In the genomic region with DNA sequence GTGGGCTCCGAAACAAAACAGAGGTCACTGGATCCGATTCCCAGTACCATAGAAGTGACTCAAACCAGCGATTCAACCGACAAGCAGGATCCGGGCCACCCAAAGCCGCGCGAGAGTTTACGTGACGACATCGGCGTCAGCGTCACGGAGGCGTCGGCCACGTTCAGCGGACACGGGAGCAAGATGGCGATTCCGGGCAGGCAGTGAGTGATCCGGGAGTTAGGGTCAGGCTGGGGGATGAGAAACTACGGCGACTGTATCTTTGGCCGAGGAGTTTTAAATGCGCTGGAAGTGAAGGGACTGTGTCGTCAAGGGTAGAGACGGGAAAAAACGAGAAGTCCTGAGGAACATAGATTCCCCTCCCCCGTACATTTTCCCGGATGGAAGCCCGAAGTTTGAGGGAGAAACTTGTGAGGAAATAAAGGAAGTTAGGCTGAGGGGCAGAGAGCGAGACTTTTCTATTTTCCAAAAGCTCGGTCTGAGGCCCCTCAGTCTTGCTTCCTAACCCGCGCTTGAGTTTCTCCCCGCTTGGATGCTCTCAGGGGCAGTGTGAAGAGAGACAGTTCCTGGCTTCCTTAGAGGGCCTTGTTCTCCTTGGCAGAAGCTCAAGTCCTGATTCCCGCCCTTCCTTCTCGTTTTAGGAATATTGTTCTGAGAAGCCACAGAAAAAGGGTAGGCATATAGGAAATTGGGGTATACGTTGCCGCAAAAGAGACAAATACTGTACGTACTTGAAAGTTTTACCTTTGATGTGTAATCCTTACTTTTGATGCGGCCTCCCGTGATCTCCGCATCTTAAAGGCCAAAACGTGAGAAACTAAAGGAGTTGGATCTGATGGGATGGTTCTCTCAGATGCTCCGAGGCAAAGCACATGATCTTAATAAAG, we compare ENCODE assay signal across 1 cellular context.
A peak's percentile ranks its signal among the peaks of the same experiment; 100 is the strongest.
TF ChIP-seq lines count a peak whose summit lies in the region.

A gene with protein sequence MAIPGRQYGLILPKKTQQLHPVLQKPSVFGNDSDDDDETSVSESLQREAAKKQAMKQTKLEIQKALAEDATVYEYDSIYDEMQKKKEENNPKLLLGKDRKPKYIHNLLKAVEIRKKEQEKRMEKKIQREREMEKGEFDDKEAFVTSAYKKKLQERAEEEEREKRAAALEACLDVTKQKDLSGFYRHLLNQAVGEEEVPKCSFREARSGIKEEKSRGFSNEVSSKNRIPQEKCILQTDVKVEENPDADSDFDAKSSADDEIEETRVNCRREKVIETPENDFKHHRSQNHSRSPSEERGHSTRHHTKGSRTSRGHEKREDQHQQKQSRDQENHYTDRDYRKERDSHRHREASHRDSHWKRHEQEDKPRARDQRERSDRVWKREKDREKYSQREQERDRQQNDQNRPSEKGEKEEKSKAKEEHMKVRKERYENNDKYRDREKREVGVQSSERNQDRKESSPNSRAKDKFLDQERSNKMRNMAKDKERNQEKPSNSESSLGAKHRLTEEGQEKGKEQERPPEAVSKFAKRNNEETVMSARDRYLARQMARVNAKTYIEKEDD (plus strand): TSS at position 156 of the 887 bp plus-strand sequence. CDS start 28 bp downstream, at position 184.

TF ChIP-seq in A549, 52 proteins besides CTCF, POLR2A, EP300 and RAD21 (continued from another document):
- TF ChIP-seq, protein P1, sequence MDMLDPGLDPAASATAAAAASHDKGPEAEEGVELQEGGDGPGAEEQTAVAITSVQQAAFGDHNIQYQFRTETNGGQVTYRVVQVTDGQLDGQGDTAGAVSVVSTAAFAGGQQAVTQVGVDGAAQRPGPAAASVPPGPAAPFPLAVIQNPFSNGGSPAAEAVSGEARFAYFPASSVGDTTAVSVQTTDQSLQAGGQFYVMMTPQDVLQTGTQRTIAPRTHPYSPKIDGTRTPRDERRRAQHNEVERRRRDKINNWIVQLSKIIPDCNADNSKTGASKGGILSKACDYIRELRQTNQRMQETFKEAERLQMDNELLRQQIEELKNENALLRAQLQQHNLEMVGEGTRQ (IDR thresholded peaks at IDR 0.05) = 0 out of 2 replicates have a peak, but pooled peaks have one; percentile 3
- TF ChIP-seq SMC3 (IDR thresholded peaks at IDR 0.05) (no peak), CHD4 (IDR thresholded peaks at IDR 0.05; ENCODE audit: borderline replicate concordance) (no peak), NFE2L2 (conservative IDR thresholded peaks at IDR 0.05; ENCODE audit: low read length) (no peak), NPAS2 (CRISPR knock-in tag; IDR thresholded peaks at IDR 0.05; ENCODE audit: borderline replicate concordance) (no peak), KDM1A (IDR thresholded peaks at IDR 0.05; ENCODE audit: low read depth) (no peak), PHF8 (IDR thresholded peaks at IDR 0.05; ENCODE audit: borderline replicate concordance, low read depth) (peak; percentile 95), HOXB5 (CRISPR knock-in tag; IDR thresholded peaks at IDR 0.05) (no peak), FOSL2 (IDR thresholded peaks at IDR 0.05) (no peak), FOSL2 (CRISPR knock-in tag; IDR thresholded peaks at IDR 0.05) (peak; percentile 61), HOXB13 (CRISPR knock-in tag; IDR thresholded peaks at IDR 0.05; ENCODE audit: low read depth) (no peak), CBX8 (IDR thresholded peaks at IDR 0.05) (no peak), FOXS1 (CRISPR knock-in tag; IDR thresholded peaks at IDR 0.05) (no peak), MAFK (IDR thresholded peaks at IDR 0.05; ENCODE audit: partially characterized antibody) (no peak), NR3C1 (IDR thresholded peaks at IDR 0.05) (no peak), RFX5 (IDR thresholded peaks at IDR 0.05) (peak; percentile 11; the same call in 1 of the 2 replicates), TP53 (CRISPR knock-in tag; IDR thresholded peaks at IDR 0.05) (peak; percentile 79; the same call in 1 of the 2 replicates), CHD2 (IDR thresholded peaks at IDR 0.05; ENCODE audit: low read length, partially characterized antibody) (peak; percentile 87), JUN (IDR thresholded peaks at IDR 0.05) (peak; percentile 95 to 97), CBX2 (IDR thresholded peaks at IDR 0.05; ENCODE audit: borderline replicate concordance, low read depth) (no peak), FOSB (CRISPR knock-in tag; IDR thresholded peaks at IDR 0.05) (peak; percentile 58; the same call in 1 of the 2 replicates), TFCP2L1 (CRISPR knock-in tag; IDR thresholded peaks at IDR 0.05) (0 out of 2 replicates have a peak, but pooled peaks have one; percentile 74), EHMT2 (IDR thresholded peaks at IDR 0.05; ENCODE audit: low read depth) (no peak), CEBPB (IDR thresholded peaks at IDR 0.05) (peak in 1 of 2 experiments; percentile 62; a peak in 1 of 4 replicates)
- TF ChIP-seq, protein P2, sequence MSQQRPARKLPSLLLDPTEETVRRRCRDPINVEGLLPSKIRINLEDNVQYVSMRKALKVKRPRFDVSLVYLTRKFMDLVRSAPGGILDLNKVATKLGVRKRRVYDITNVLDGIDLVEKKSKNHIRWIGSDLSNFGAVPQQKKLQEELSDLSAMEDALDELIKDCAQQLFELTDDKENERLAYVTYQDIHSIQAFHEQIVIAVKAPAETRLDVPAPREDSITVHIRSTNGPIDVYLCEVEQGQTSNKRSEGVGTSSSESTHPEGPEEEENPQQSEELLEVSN (IDR thresholded peaks at IDR 0.05; ENCODE audit: borderline replicate concordance, low read depth) = peak; percentile 67; the same call in 1 of the 2 replicates
- TF ChIP-seq, protein P3, sequence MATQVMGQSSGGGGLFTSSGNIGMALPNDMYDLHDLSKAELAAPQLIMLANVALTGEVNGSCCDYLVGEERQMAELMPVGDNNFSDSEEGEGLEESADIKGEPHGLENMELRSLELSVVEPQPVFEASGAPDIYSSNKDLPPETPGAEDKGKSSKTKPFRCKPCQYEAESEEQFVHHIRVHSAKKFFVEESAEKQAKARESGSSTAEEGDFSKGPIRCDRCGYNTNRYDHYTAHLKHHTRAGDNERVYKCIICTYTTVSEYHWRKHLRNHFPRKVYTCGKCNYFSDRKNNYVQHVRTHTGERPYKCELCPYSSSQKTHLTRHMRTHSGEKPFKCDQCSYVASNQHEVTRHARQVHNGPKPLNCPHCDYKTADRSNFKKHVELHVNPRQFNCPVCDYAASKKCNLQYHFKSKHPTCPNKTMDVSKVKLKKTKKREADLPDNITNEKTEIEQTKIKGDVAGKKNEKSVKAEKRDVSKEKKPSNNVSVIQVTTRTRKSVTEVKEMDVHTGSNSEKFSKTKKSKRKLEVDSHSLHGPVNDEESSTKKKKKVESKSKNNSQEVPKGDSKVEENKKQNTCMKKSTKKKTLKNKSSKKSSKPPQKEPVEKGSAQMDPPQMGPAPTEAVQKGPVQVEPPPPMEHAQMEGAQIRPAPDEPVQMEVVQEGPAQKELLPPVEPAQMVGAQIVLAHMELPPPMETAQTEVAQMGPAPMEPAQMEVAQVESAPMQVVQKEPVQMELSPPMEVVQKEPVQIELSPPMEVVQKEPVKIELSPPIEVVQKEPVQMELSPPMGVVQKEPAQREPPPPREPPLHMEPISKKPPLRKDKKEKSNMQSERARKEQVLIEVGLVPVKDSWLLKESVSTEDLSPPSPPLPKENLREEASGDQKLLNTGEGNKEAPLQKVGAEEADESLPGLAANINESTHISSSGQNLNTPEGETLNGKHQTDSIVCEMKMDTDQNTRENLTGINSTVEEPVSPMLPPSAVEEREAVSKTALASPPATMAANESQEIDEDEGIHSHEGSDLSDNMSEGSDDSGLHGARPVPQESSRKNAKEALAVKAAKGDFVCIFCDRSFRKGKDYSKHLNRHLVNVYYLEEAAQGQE (IDR thresholded peaks at IDR 0.05) = peak; percentile 78
- TF ChIP-seq, protein P4, sequence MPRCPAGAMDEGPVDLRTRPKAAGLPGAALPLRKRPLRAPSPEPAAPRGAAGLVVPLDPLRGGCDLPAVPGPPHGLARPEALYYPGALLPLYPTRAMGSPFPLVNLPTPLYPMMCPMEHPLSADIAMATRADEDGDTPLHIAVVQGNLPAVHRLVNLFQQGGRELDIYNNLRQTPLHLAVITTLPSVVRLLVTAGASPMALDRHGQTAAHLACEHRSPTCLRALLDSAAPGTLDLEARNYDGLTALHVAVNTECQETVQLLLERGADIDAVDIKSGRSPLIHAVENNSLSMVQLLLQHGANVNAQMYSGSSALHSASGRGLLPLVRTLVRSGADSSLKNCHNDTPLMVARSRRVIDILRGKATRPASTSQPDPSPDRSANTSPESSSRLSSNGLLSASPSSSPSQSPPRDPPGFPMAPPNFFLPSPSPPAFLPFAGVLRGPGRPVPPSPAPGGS (IDR thresholded peaks at IDR 0.05) = peak; percentile 95
- TF ChIP-seq, protein P5, sequence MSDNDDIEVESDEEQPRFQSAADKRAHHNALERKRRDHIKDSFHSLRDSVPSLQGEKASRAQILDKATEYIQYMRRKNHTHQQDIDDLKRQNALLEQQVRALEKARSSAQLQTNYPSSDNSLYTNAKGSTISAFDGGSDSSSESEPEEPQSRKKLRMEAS (IDR thresholded peaks at IDR 0.05) = peak; percentile 89
- TF ChIP-seq, protein P6, sequence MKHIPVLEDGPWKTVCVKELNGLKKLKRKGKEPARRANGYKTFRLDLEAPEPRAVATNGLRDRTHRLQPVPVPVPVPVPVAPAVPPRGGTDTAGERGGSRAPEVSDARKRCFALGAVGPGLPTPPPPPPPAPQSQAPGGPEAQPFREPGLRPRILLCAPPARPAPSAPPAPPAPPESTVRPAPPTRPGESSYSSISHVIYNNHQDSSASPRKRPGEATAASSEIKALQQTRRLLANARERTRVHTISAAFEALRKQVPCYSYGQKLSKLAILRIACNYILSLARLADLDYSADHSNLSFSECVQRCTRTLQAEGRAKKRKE (CRISPR knock-in tag; IDR thresholded peaks at IDR 0.05; ENCODE audit: low read depth) = 0 out of 2 replicates have a peak, but pooled peaks have one; percentile 19
- TF ChIP-seq, protein P7, sequence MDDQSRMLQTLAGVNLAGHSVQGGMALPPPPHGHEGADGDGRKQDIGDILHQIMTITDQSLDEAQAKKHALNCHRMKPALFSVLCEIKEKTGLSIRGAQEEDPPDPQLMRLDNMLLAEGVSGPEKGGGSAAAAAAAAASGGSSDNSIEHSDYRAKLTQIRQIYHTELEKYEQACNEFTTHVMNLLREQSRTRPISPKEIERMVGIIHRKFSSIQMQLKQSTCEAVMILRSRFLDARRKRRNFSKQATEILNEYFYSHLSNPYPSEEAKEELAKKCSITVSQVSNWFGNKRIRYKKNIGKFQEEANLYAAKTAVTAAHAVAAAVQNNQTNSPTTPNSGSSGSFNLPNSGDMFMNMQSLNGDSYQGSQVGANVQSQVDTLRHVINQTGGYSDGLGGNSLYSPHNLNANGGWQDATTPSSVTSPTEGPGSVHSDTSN (IDR thresholded peaks at IDR 0.05) = peak; percentile 16; the same call in 1 of the 2 replicates
